In the genomic region with DNA sequence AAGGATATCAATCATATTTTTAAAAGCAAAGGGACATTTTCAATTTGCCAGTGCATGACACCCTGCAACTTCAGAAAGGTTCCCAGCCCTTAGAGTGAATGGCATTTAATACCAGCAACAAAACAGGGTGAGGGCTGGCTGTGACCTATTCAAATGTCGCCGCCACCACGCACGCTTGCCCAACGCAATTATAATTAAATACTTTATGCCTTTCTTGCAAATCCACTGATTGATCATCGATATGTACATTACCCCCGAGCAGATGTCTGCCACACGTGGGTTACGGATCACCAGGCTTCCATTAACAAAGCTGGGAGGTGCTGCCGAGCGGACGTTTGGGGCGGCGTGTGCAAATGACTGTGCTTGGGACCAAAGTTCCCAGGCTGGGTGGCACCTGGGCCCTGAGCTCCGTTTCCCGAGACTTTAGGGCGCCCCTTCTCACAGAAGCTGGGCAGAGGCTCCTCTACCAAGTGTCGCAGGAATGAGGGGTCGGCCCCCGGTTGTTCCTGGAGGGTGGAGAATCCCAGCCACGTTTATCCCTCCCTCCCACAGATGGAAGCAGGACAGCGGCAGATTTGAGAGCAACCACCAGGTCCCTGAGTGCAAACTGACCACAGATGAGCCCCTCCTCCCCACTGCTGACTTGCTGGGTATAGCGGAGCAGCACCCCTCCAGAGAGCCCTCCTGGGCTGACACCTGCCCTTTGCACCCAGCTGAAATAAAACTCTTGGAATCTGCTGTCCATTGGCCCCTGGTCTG, we compare ENCODE assay signal across 25 cellular contexts. TPM values are rescaled to one million over a fixed set of nuclear protein-coding genes. Genes with fewer than 3 reads are reported as not detected.
DNase-seq lines count a peak whose midpoint lies in the region; ATAC-seq and TF ChIP-seq lines count a peak whose summit lies in the region.
"Had no signal": no experiment of that assay in that cellular context is flagged by ENCODE, and none has a peak within 500 bp of the region (broad histone marks: within the 10 kb centered on the region; RNA-seq: fewer than 3 reads in every experiment).

No MANE protein-coding gene starts in this region.

- H3K27ac ChIP-seq in hepatocyte: no peak overlapping the region
- H3K27ac ChIP-seq in CD8-positive, alpha-beta T cell (ENCODE audit: low read depth, low read length): no peak overlapping the region
- H3K27ac ChIP-seq: PC-9 had no signal

- H3K4me3 ChIP-seq in hepatocyte: no peak overlapping the region
- no peak overlapping the region for H3K4me3 ChIP-seq in CD8-positive, alpha-beta T cell (ENCODE audit: low read depth, low read length)
- H3K4me3 ChIP-seq: MG63, PC-9 had no signal

- ATAC-seq in Right ventricle myocardium inferior (no peak), left cardiac atrium (no peak)
- no peak for ATAC-seq in activated T-helper 17 cell treated with anti-CD3 and anti-CD28 coated beads, Interleukin-2, amount 50 U/mL, for 72 hours (replicated peaks)
- ATAC-seq in CD8-positive, alpha-beta T cell: no peak

- H3K27me3 Mint-ChIP-seq in type B pancreatic cell: peaks cover 50% of the 10 kb centered on the region
- H3K27me3 Mint-ChIP-seq in activated T-helper 17 cell treated with anti-CD3 and anti-CD28 coated beads, Interleukin-2, amount 50 U/mL, for 72 hours: peaks cover 19% of the 10 kb centered on the region
- peaks cover 22% of the 10 kb centered on the region for H3K27me3 Mint-ChIP-seq in CD8-positive, alpha-beta T cell (ENCODE audit: low read depth)

- H3K4me2 ChIP-seq in hepatocyte: peak overlapping the region; percentile 44
- H3K4me2 ChIP-seq: PC-9 had no signal

- intact Hi-C loops in Right ventricle myocardium inferior (cut with DNase I) (no loop called here), left cardiac atrium (cut with DNase I) (no loop called here), posterior vena cava (cut with DNase I) (no loop called here)
- intact Hi-C loops in CD8-positive, alpha-beta T cell (cut with DNase I, micrococcal nuclease): no loop called here

- H4K20me1 ChIP-seq in hepatocyte (ENCODE audit: insufficient read depth, poor library complexity, severe bottlenecking): no peaks in the 10 kb centered on the region

- H3K4me1 Mint-ChIP-seq in type B pancreatic cell (ENCODE audit: unreplicated experiment): no peaks in the 10 kb centered on the region
- H3K4me1 Mint-ChIP-seq in activated T-helper 17 cell treated with anti-CD3 and anti-CD28 coated beads, Interleukin-2, amount 50 U/mL, for 72 hours: no peaks in the 10 kb centered on the region
- no peaks in the 10 kb centered on the region for H3K4me1 Mint-ChIP-seq in CD8-positive, alpha-beta T cell (ENCODE audit: low read depth)
- H3K4me1 Mint-ChIP-seq: CD4-positive, CD25-positive, alpha-beta regulatory T cell had no signal

- H3K9me3 Mint-ChIP-seq in type B pancreatic cell: no peaks in the 10 kb centered on the region
- H3K9me3 Mint-ChIP-seq in activated T-helper 17 cell treated with anti-CD3 and anti-CD28 coated beads, Interleukin-2, amount 50 U/mL, for 72 hours: no peaks in the 10 kb centered on the region
- no peaks in the 10 kb centered on the region for H3K9me3 Mint-ChIP-seq in CD8-positive, alpha-beta T cell
- H3K9me3 Mint-ChIP-seq: CD4-positive, CD25-positive, alpha-beta regulatory T cell had no signal

- H3K79me2 ChIP-seq in hepatocyte: no peaks in the 10 kb centered on the region

- no peaks in the 10 kb centered on the region for H3K27me3 ChIP-seq in hepatocyte
- no peaks in the 10 kb centered on the region for H3K27me3 ChIP-seq in CD8-positive, alpha-beta T cell (ENCODE audit: insufficient read depth, low read length)

- CTCF ChIA-PET in CD8-positive, alpha-beta T cell (lab: Charles Lee): interaction anchor here (1.2 kb wide), 1 partner anchor 28 kb away, joined by 3 read pairs; no protein-coding TSS in a partner anchor

- H3K4me3 Mint-ChIP-seq in type B pancreatic cell: no peak overlapping the region
- H3K4me3 Mint-ChIP-seq in activated T-helper 17 cell treated with anti-CD3 and anti-CD28 coated beads, Interleukin-2, amount 50 U/mL, for 72 hours: no peak overlapping the region
- H3K4me3 Mint-ChIP-seq in CD8-positive, alpha-beta T cell: no peak overlapping the region
- H3K4me3 Mint-ChIP-seq: CD4-positive, CD25-positive, alpha-beta regulatory T cell had no signal

- H3K9me2 ChIP-seq in hepatocyte (replicated peaks; ENCODE audit: insufficient read depth): no peaks in the 10 kb centered on the region

- WGBS in hepatocyte (ENCODE audit: low lambda C conversion rate, missing lambda C conversion rate): 84% methylated on average over 23 of the region's 23 CpGs

- peak; percentile 42 for DNase-seq in Right ventricle myocardium inferior (ENCODE audit: missing footprints)
- DNase-seq in left cardiac atrium: no peak
- no peak for DNase-seq in hepatocyte (ENCODE audit: low spot score)
- peak; percentile 40 for DNase-seq in posterior vena cava (ENCODE audit: low spot score)
- DNase-seq in type B pancreatic cell (ENCODE audit: extremely low spot score, unreplicated experiment): peak; percentile 52
- no peak for DNase-seq in KG1 (lab: John Stamatoyannopoulos, UW)
- DNase-seq in CD8-positive, alpha-beta T cell: no peak
- DNase-seq: CD4-positive, CD25-positive, alpha-beta regulatory T cell; DMS53; KBM-7; MG63; NCI-H2029; NCI-H446 treated with DMSO at 0.1 percent for 48 hours; NCI-H526; NCI-H82; NK-92 treated with Interleukin-12 subunit alpha and Interleukin-12 subunit beta, amount 100 ng/mL, for 24 hours; PC-9; RPMI8226; SHP77 had no signal

- H3K9me3 ChIP-seq in hepatocyte (ENCODE audit: low read depth): no peaks in the 10 kb centered on the region
- H3K9me3 ChIP-seq in CD8-positive, alpha-beta T cell (ENCODE audit: low read length): no peaks in the 10 kb centered on the region
- H3K9me3 ChIP-seq: MG63 had no signal

- H3K36me3 Mint-ChIP-seq in type B pancreatic cell: no peaks in the 10 kb centered on the region
- H3K36me3 Mint-ChIP-seq in activated T-helper 17 cell treated with anti-CD3 and anti-CD28 coated beads, Interleukin-2, amount 50 U/mL, for 72 hours (ENCODE audit: low read depth): no peaks in the 10 kb centered on the region
- no peaks in the 10 kb centered on the region for H3K36me3 Mint-ChIP-seq in CD8-positive, alpha-beta T cell
- H3K36me3 Mint-ChIP-seq: CD4-positive, CD25-positive, alpha-beta regulatory T cell had no signal

- peaks cover 7% of the 10 kb centered on the region for H3K4me1 ChIP-seq in hepatocyte (ENCODE audit: insufficient read depth)
- no peaks in the 10 kb centered on the region for H3K4me1 ChIP-seq in CD8-positive, alpha-beta T cell (ENCODE audit: insufficient read depth, low read length)

- TF ChIP-seq CTCF in hepatocyte (IDR thresholded peaks at IDR 0.05; ENCODE audit: poor library complexity) (no peak), type B pancreatic cell (conservative IDR thresholded peaks at IDR 0.05) (no peak)
- TF ChIP-seq CTCF in CD8-positive, alpha-beta T cell (IDR thresholded peaks at IDR 0.05): no peak

- no peaks in the 10 kb centered on the region for H3K36me3 ChIP-seq in hepatocyte (replicated peaks; ENCODE audit: insufficient read depth, low read depth)
- no peaks in the 10 kb centered on the region for H3K36me3 ChIP-seq in CD8-positive, alpha-beta T cell (ENCODE audit: insufficient read depth, low read length)
- H3K36me3 ChIP-seq: MG63 had no signal

- no peak overlapping the region for H2AFZ ChIP-seq in hepatocyte
- H2AFZ ChIP-seq: PC-9 had no signal

- POLR2A ChIA-PET in CD8-positive, alpha-beta T cell (lab: Charles Lee): no interaction called here

- H3K27ac Mint-ChIP-seq in type B pancreatic cell: no peak overlapping the region
- H3K27ac Mint-ChIP-seq in activated T-helper 17 cell treated with anti-CD3 and anti-CD28 coated beads, Interleukin-2, amount 50 U/mL, for 72 hours: no peak overlapping the region
- H3K27ac Mint-ChIP-seq in CD8-positive, alpha-beta T cell: no peak overlapping the region
- H3K27ac Mint-ChIP-seq: CD4-positive, CD25-positive, alpha-beta regulatory T cell had no signal

RNA-seq across cellular contexts. Expression of a gene that starts 3.9 kb away (rescaled TPM):
- total RNA-seq in Right ventricle myocardium inferior (not detected), left cardiac atrium (not detected), hepatocyte (not detected in 2 replicates), posterior vena cava (not detected), type B pancreatic cell (ENCODE audit: low replicate concordance) (not detected in 2 replicates)
- not detected in 2 replicates for polyA plus RNA-seq in hepatocyte
- not detected for total RNA-seq in activated T-helper 17 cell treated with anti-CD3 and anti-CD28 coated beads, Interleukin-2, amount 50 U/mL, for 72 hours
- not detected for total RNA-seq in CD8-positive, alpha-beta T cell
- total RNA-seq: A172; CD4-positive, CD25-positive, alpha-beta regulatory T cell; Daoy; G401; PC-9; SK-MEL-5 had no signal
- polyA plus RNA-seq: BJ; CD4-positive, CD25-positive, alpha-beta regulatory T cell had no signal

Comparison
In these comparisons a context has a peak if more than half of its experiments do, and no peak if none do; other contexts are left out.
1. DNase-seq: peak in Right ventricle myocardium inferior (single experiment), posterior vena cava (single experiment) and type B pancreatic cell (single experiment); none in left cardiac atrium (single experiment), hepatocyte (single experiment), KG1 (single experiment) and CD8-positive, alpha-beta T cell (0 of 7).